Comparison of ENCODE assay signal across 8 cellular contexts in genomic region chr3:172710709-172711456, GRCh38.
A peak's percentile ranks its signal among the peaks of the same experiment; 100 is the strongest.
DNase-seq lines count a peak whose midpoint lies in the region; ATAC-seq, FAIRE-seq and TF ChIP-seq lines count a peak whose summit lies in the region.

A gene with protein sequence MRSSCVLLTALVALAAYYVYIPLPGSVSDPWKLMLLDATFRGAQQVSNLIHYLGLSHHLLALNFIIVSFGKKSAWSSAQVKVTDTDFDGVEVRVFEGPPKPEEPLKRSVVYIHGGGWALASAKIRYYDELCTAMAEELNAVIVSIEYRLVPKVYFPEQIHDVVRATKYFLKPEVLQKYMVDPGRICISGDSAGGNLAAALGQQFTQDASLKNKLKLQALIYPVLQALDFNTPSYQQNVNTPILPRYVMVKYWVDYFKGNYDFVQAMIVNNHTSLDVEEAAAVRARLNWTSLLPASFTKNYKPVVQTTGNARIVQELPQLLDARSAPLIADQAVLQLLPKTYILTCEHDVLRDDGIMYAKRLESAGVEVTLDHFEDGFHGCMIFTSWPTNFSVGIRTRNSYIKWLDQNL (minus strand): TSS chr3:172711067. CDS start chr3:172710984, 83 bp downstream.

- peak; percentile 91 for TF ChIP-seq CTCF in AG10803 (conservative IDR thresholded peaks at IDR 0.05; ENCODE audit: low read length)

- peak within 1 kb of the TSS; percentile 95 for H3K4me3 ChIP-seq in AG10803 (ENCODE audit: low read length)

- peak within 1 kb of the TSS; percentile 97 for H3K4me3 Mint-ChIP-seq in central memory CD8-positive, alpha-beta T cell

- H3K9me3 Mint-ChIP-seq in central memory CD8-positive, alpha-beta T cell, result no peaks in the 10 kb centered on the region

- H3K27ac Mint-ChIP-seq in central memory CD8-positive, alpha-beta T cell (ENCODE audit: low read depth), result peak within 1 kb of the TSS; percentile 89

- H3K36me3 Mint-ChIP-seq in central memory CD8-positive, alpha-beta T cell (ENCODE audit: insufficient read depth), result peaks cover 7% of the 10 kb centered on the region

- peak; percentile 79 for FAIRE-seq in islet of Langerhans (lab: Jason Lieb, UNC)

- no peaks in the 10 kb centered on the region for H3K27me3 Mint-ChIP-seq in central memory CD8-positive, alpha-beta T cell

- H3K4me1 Mint-ChIP-seq in central memory CD8-positive, alpha-beta T cell, result peaks cover 33% of the 10 kb centered on the region

- peak; percentile 100 for ATAC-seq in GM19023 (IDR thresholded peaks at IDR 0.05; ENCODE audit: unreplicated experiment)
- ATAC-seq in HG03280 (IDR thresholded peaks at IDR 0.05; ENCODE audit: unreplicated experiment), result peak; percentile 99
- ATAC-seq in central memory CD8-positive, alpha-beta T cell (replicated peaks; ENCODE audit: extremely low read depth, poor library complexity, severe bottlenecking), result peak; percentile 95

- DNase-seq in AG10803 (ENCODE audit: low read depth) (peak; percentile 99), NCI-H345 (lab: John Stamatoyannopoulos, UW) (peak; percentile 90)
- peak; percentile 22 for DNase-seq in activated CD4-positive, CD25-positive, alpha-beta regulatory T cell treated with anti-CD3 and anti-CD28 coated beads, Interleukin-2, amount 50 U/mL, for 16 hours (ENCODE audit: low read depth, low spot score)
- peak; percentile 29 to 44 for DNase-seq in central memory CD8-positive, alpha-beta T cell (ENCODE audit: low spot score in 2 of 2)
- peak; percentile 62 for DNase-seq in stimulated activated CD4-positive, alpha-beta T cell treated with anti-CD3 and anti-CD28 coated beads, Interleukin-12 subunit alpha, Interleukin-12 subunit beta, amount 100 ng/mL, for 4 hours

Comparison
In these comparisons a context has a peak if more than half of its experiments do, and no peak if none do; other contexts are left out.
1. Peak in every context shown above with its lines: DNase-seq, ATAC-seq and H3K4me3 ChIP-seq.
2. DNase-seq: peak in every context shown above with its lines; median percentile 99 in AG10803; 90 in NCI-H345; 62 in stimulated activated CD4-positive, alpha-beta T cell treated with anti-CD3 and anti-CD28 coated beads, Interleukin-12 subunit alpha, Interleukin-12 subunit beta, amount 100 ng/mL, for 4 hours; 36 in central memory CD8-positive, alpha-beta T cell; 22 in activated CD4-positive, CD25-positive, alpha-beta regulatory T cell treated with anti-CD3 and anti-CD28 coated beads, Interleukin-2, amount 50 U/mL, for 16 hours.